ENCODE assay signal across 9 cellular contexts in genomic region chr1:2525524-2525895, GRCh38. TPM values are rescaled to one million over a fixed set of nuclear protein-coding genes. Genes with fewer than 3 reads are reported as not detected.
DNase-seq lines count a peak whose midpoint lies in the region; ATAC-seq and TF ChIP-seq lines count a peak whose summit lies in the region.
"Had no signal": no experiment of that assay in that cellular context is flagged by ENCODE, and none has a peak within 500 bp of the region (broad histone marks: within the 10 kb centered on the region; RNA-seq: fewer than 3 reads in every experiment).

No MANE protein-coding gene starts in this region.

- H3K27me3 ChIP-seq in left lung (peaks cover 7 to 37% of the 10 kb centered on the region in 2 donors), thoracic aorta (replicated peaks; ENCODE audit: insufficient read depth) (no peaks in the 10 kb centered on the region)

- ATAC-seq in activated CD4-positive, alpha-beta T cell treated with anti-CD3 and anti-CD28 coated beads for 36 hours = no peak
- ATAC-seq in activated naive CD8-positive, alpha-beta T cell treated with anti-CD3 and anti-CD28 coated beads, Interleukin-2, amount 50 U/mL, for 24 hours = no peak
- ATAC-seq in left lung (no peak), thoracic aorta (ENCODE audit: insufficient number of reproducible peaks, low FRiP score, low read depth) (no peak), HG02588 (IDR thresholded peaks at IDR 0.05; ENCODE audit: unreplicated experiment) (no peak), GM18868 (IDR thresholded peaks at IDR 0.05; ENCODE audit: unreplicated experiment) (no peak), GM21390 (IDR thresholded peaks at IDR 0.05; ENCODE audit: unreplicated experiment) (no peak)

- H3K36me3 ChIP-seq in left lung (peaks cover 0 to 12% of the 10 kb centered on the region in 2 donors), thoracic aorta (peaks cover 10% of the 10 kb centered on the region)

- no peak for TF ChIP-seq CTCF in left lung (IDR thresholded peaks at IDR 0.05)
- TF ChIP-seq CTCF in thoracic aorta (IDR thresholded peaks at IDR 0.05) = no peak

- H3K27ac ChIP-seq in left lung = peak overlapping the region in 1 of 2 donors; percentile 83
- peak overlapping the region in 1 of 2 donors; percentile 38 for H3K27ac ChIP-seq in thoracic aorta

- H3K27me3 Mint-ChIP-seq in activated CD4-positive, alpha-beta T cell treated with anti-CD3 and anti-CD28 coated beads for 36 hours = no peaks in the 10 kb centered on the region
- peaks cover 4% of the 10 kb centered on the region for H3K27me3 Mint-ChIP-seq in activated naive CD8-positive, alpha-beta T cell treated with anti-CD3 and anti-CD28 coated beads, Interleukin-2, amount 50 U/mL, for 24 hours

- peak overlapping the region; percentile 77 for H3K4me3 Mint-ChIP-seq in activated CD4-positive, alpha-beta T cell treated with anti-CD3 and anti-CD28 coated beads for 36 hours
- peak overlapping the region; percentile 83 for H3K4me3 Mint-ChIP-seq in activated naive CD8-positive, alpha-beta T cell treated with anti-CD3 and anti-CD28 coated beads, Interleukin-2, amount 50 U/mL, for 24 hours

- intact Hi-C loops in activated CD4-positive, alpha-beta T cell treated with anti-CD3 and anti-CD28 coated beads for 36 hours (cut with DNase I, micrococcal nuclease) = loop anchor here in 1 of 2 experiments (10.0 kb wide), 2 partner anchors 1099 to 1329 kb away; partner anchors contain the start of genes CEP104, DFFB and TPRG1L
- intact Hi-C loops in left lung (cut with DNase I) = no loop called here

- H3K9me3 Mint-ChIP-seq in activated CD4-positive, alpha-beta T cell treated with anti-CD3 and anti-CD28 coated beads for 36 hours (ENCODE audit: low read depth) = no peaks in the 10 kb centered on the region
- no peaks in the 10 kb centered on the region for H3K9me3 Mint-ChIP-seq in activated naive CD8-positive, alpha-beta T cell treated with anti-CD3 and anti-CD28 coated beads, Interleukin-2, amount 50 U/mL, for 24 hours

- peaks cover 43% of the 10 kb centered on the region for H3K4me1 Mint-ChIP-seq in activated CD4-positive, alpha-beta T cell treated with anti-CD3 and anti-CD28 coated beads for 36 hours
- peaks cover 42% of the 10 kb centered on the region for H3K4me1 Mint-ChIP-seq in activated naive CD8-positive, alpha-beta T cell treated with anti-CD3 and anti-CD28 coated beads, Interleukin-2, amount 50 U/mL, for 24 hours

- H3K9me3 ChIP-seq in left lung = no peaks in the 10 kb centered on the region
- H3K9me3 ChIP-seq in thoracic aorta = no peaks in the 10 kb centered on the region

- H3K4me3 ChIP-seq in left lung (peak overlapping the region; percentile 58 to 97), thoracic aorta (peak overlapping the region; percentile 76)

- no peak for DNase-seq in activated CD4-positive, alpha-beta T cell treated with anti-CD3 and anti-CD28 coated beads for 36 hours
- DNase-seq in activated CD4-positive, alpha-beta T cell treated with anti-CD3 and anti-CD28 coated beads for 48 hours = no peak
- DNase-seq in activated naive CD8-positive, alpha-beta T cell treated with anti-CD3 and anti-CD28 coated beads, Interleukin-2, amount 50 U/mL, for 24 hours = no peak
- DNase-seq in left lung (no peak), thoracic aorta (ENCODE audit: low spot score) (no peak)
- DNase-seq: NCI-H187 treated with DMSO at 0.1 percent for 48 hours had no signal

- peak overlapping the region; percentile 87 for H3K27ac Mint-ChIP-seq in activated CD4-positive, alpha-beta T cell treated with anti-CD3 and anti-CD28 coated beads for 36 hours
- peak overlapping the region; percentile 76 for H3K27ac Mint-ChIP-seq in activated naive CD8-positive, alpha-beta T cell treated with anti-CD3 and anti-CD28 coated beads, Interleukin-2, amount 50 U/mL, for 24 hours

- peaks cover 8% of the 10 kb centered on the region for H3K36me3 Mint-ChIP-seq in activated CD4-positive, alpha-beta T cell treated with anti-CD3 and anti-CD28 coated beads for 36 hours (ENCODE audit: low read depth)
- H3K36me3 Mint-ChIP-seq in activated naive CD8-positive, alpha-beta T cell treated with anti-CD3 and anti-CD28 coated beads, Interleukin-2, amount 50 U/mL, for 24 hours (ENCODE audit: low read depth) = peaks cover 4% of the 10 kb centered on the region

- CTCF ChIA-PET in activated CD4-positive, alpha-beta T cell treated with anti-CD3 and anti-CD28 coated beads for 36 hours (lab: Charles Lee) = interaction anchor here (0.9 to 2.4 kb wide), 8 partner anchors 10 to 110 kb away, joined by 3 to 9 read pairs (median 6); partner anchors contain the start of gene TNFRSF14

- H3K4me1 ChIP-seq in left lung (peaks cover 30 to 62% of the 10 kb centered on the region in 2 donors), thoracic aorta (ENCODE audit: control insufficient read depth in 1 of 2, low read depth in 2 of 2) (peaks cover 43 to 59% of the 10 kb centered on the region in 2 donors)

- POLR2A ChIA-PET in activated CD4-positive, alpha-beta T cell treated with anti-CD3 and anti-CD28 coated beads for 36 hours (lab: Charles Lee) = interaction anchor here (0.8 to 1.5 kb wide), 3 partner anchors 17 to 298 kb away, joined by 3 to 4 read pairs (median 3); no protein-coding TSS in a partner anchor

RNA-seq across cellular contexts. Expression of gene PANK4, which starts 0.9 kb away (rescaled TPM):
- total RNA-seq in activated CD4-positive, alpha-beta T cell treated with anti-CD3 and anti-CD28 coated beads for 36 hours = 10 to 100 TPM; 32.4 to 39.2 TPM
- 10 to 100 TPM; 29.2 to 29.9 TPM for total RNA-seq in left lung
- total RNA-seq in thoracic aorta = 10 to 100 TPM; 27.1 to 32.0 TPM

RNA-seq across cellular contexts. Expression of gene HES5, which starts 4.6 kb away (rescaled TPM):
- under 1 TPM in 1 of 2 experiments, not detected in 1; 0.14 TPM for total RNA-seq in activated CD4-positive, alpha-beta T cell treated with anti-CD3 and anti-CD28 coated beads for 36 hours
- total RNA-seq in left lung (1 to 10 TPM in 1 of 2 donors, under 1 TPM in 1; 0.89 to 1.2 TPM), thoracic aorta (1 to 10 TPM in 1 of 2 donors, under 1 TPM in 1; 0.27 to 2.7 TPM)

RNA-seq across cellular contexts. Expression of gene TNFRSF14, which starts 30.7 kb away (rescaled TPM):
- 100 to 1,000 TPM; 135 to 145 TPM for total RNA-seq in activated CD4-positive, alpha-beta T cell treated with anti-CD3 and anti-CD28 coated beads for 36 hours
- total RNA-seq in left lung (100 to 1,000 TPM in 1 of 2 donors, 10 to 100 TPM in 1; 90.8 to 109 TPM), thoracic aorta (10 to 100 TPM; 29.6 to 55.6 TPM)

RNA-seq across cellular contexts. Expression of gene PLCH2, which starts 49.4 kb away (rescaled TPM):
- total RNA-seq in activated CD4-positive, alpha-beta T cell treated with anti-CD3 and anti-CD28 coated beads for 36 hours = 1 to 10 TPM; 5.1 to 6.3 TPM
- total RNA-seq in left lung (1 to 10 TPM in 1 of 2 donors, under 1 TPM in 1; 0.67 to 1.3 TPM), thoracic aorta (1 to 10 TPM; 1.1 to 1.9 TPM)
